Comparison of ENCODE assay signal across 28 cellular contexts in the genomic region with DNA sequence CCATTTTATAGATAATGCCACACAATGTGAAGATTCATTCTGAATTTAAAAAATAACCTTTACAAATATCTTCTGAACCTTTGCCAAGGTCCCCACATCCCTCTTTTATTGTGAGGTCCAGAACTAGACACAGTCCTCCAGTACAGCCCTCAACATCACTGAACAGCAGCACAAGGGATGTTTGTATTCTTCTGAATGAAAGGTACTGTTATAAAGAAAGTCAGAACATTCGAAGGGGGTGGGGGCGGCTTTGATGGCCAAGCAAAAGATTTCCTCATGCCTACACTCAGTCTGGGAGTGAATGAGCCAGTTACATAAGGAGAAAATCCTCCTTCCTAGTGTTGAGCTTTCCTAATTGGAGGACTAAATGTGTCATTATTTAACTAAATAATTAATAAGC.
"Had no signal": no experiment of that assay in that cellular context is flagged by ENCODE, and none has a peak within 500 bp of the region (broad histone marks: within the 10 kb centered on the region; RNA-seq: fewer than 3 reads in every experiment).

No MANE protein-coding gene starts in this region.

- H3K36me3 Mint-ChIP-seq: activated naive CD4-positive, alpha-beta T cell treated with anti-CD3 and anti-CD28 coated beads, Interleukin-2, amount 10 ng/mL, durations not matched to agents 7 days and 5 days; activated naive CD8-positive, alpha-beta T cell had no signal

- H2AFZ ChIP-seq: PC-9 had no signal

- H3K27ac Mint-ChIP-seq: activated CD4-positive, alpha-beta memory T cell treated with anti-CD3 and anti-CD28 coated beads, Interleukin-2, amount 10 ng/mL, durations not matched to agents 7 days and 5 days; activated CD8-positive, alpha-beta memory T cell treated with anti-CD3 and anti-CD28 coated beads, Interleukin-2, amount 10 ng/mL, durations not matched to agents 7 days and 5 days; activated naive CD8-positive, alpha-beta T cell; activated naive CD8-positive, alpha-beta T cell treated with anti-CD3 and anti-CD28 coated beads, Interleukin-2, amount 50 U/mL, for 24 hours had no signal

- H3K4me3 ChIP-seq: PC-9, SK-N-MC had no signal

- ATAC-seq: activated CD8-positive, alpha-beta memory T cell treated with anti-CD3 and anti-CD28 coated beads, Interleukin-2, amount 10 ng/mL, durations not matched to agents 7 days and 5 days; activated naive CD8-positive, alpha-beta T cell treated with anti-CD3 and anti-CD28 coated beads, Interleukin-2, amount 50 U/mL, for 24 hours had no signal

- H3K9me3 Mint-ChIP-seq: activated CD4-positive, alpha-beta memory T cell treated with anti-CD3 and anti-CD28 coated beads, Interleukin-2, amount 10 ng/mL, durations not matched to agents 7 days and 5 days; activated naive CD4-positive, alpha-beta T cell treated with anti-CD3 and anti-CD28 coated beads, Interleukin-2, amount 10 ng/mL, durations not matched to agents 7 days and 5 days; activated naive CD8-positive, alpha-beta T cell treated with anti-CD3 and anti-CD28 coated beads, Interleukin-2, amount 50 U/mL, for 24 hours had no signal

- H3K27ac ChIP-seq: brain microvascular endothelial cell, PC-9, SK-N-MC had no signal

- H3K4me2 ChIP-seq: PC-9 had no signal

- H3K4me3 Mint-ChIP-seq: activated CD4-positive, alpha-beta memory T cell treated with anti-CD3 and anti-CD28 coated beads, Interleukin-2, amount 10 ng/mL, durations not matched to agents 7 days and 5 days; activated CD8-positive, alpha-beta memory T cell treated with anti-CD3 and anti-CD28 coated beads, Interleukin-2, amount 10 ng/mL, durations not matched to agents 7 days and 5 days had no signal

- H3K36me3 ChIP-seq: brain microvascular endothelial cell, WERI-Rb-1 had no signal

- DNase-seq: activated CD4-positive, alpha-beta memory T cell treated with anti-CD3 and anti-CD28 coated beads, Interleukin-2, amount 10 ng/mL, durations not matched to agents 7 days and 5 days; activated CD4-positive, alpha-beta T cell treated with anti-CD3 and anti-CD28 coated beads for 1 hour; activated CD4-positive, alpha-beta T cell treated with anti-CD3 and anti-CD28 coated beads for 48 hours; activated CD4-positive, CD25-positive, alpha-beta regulatory T cell; activated CD8-positive, alpha-beta memory T cell treated with anti-CD3 and anti-CD28 coated beads for 24 hours; activated CD8-positive, alpha-beta memory T cell treated with anti-CD3 and anti-CD28 coated beads, Interleukin-2, amount 10 ng/mL, durations not matched to agents 7 days and 5 days; activated CD8-positive, alpha-beta memory T cell treated with anti-CD3 and anti-CD28 coated beads, Interleukin-2, amount 50 U/mL, for 48 hours; activated effector memory CD4-positive, alpha-beta T cell treated with Interleukin-2 at 50 U/mL for 16 hours; activated naive CD4-positive, alpha-beta T cell treated with anti-CD3 and anti-CD28 coated beads, Interleukin-2, amount 10 ng/mL, durations not matched to agents 7 days and 5 days; activated naive CD8-positive, alpha-beta T cell treated with anti-CD3 and anti-CD28 coated beads, Interleukin-2, amount 50 U/mL, for 24 hours; activated T-cell treated with anti-CD3 and anti-CD28 coated beads, Interleukin-2, amount 50 U/mL, for 48 hours; brain microvascular endothelial cell; central memory CD4-positive, alpha-beta T cell; NCI-H1105 treated with DMSO at 0.1 percent for 48 hours; NCI-H1436; NCI-H1694; NCI-H1930; NCI-H2081 treated with DMSO at 0.1 percent for 48 hours; NCI-H510A; NCI-H526; NCI-H748 treated with DMSO at 0.1 percent for 48 hours; NK-92 treated with Interleukin-12 subunit alpha and Interleukin-12 subunit beta, amount 100 ng/mL, for 24 hours; PC-9; Right ventricle myocardium superior; T1000; WERI-Rb-1 had no signal
